19 cellular contexts compared by ENCODE assay signal in the genomic region with DNA sequence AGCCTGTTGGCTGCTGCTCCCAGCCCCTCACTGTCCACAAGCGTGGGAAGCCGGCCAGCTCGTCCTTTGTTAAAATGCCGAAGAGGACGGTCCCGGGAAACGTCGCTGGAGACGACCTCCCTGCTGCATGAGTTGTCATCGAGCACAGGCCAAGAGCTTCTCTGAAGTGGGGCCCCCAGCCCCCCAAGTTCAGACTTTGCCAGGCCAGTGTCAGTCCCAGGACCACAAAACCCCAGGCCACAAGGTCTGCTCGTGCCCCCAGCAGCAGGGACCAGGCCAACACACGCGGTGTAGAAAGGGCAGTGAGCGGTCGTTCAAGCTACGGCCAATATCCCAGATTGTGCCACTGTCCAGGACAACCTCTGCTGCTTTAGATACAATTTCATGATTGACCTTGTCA. TPM values are rescaled to one million over a fixed set of nuclear protein-coding genes. Genes with fewer than 3 reads are reported as not detected.
"Had no signal": no experiment of that assay in that cellular context is flagged by ENCODE, and none has a peak within 500 bp of the region (broad histone marks: within the 10 kb centered on the region; RNA-seq: fewer than 3 reads in every experiment).

No MANE protein-coding gene starts in this region.

RNA-seq across cellular contexts. Expression of a gene that starts 57.4 kb away (rescaled TPM):
- total RNA-seq: activated CD4-positive, alpha-beta memory T cell treated with anti-CD3 and anti-CD28 coated beads, Interleukin-2, amount 10 ng/mL, durations not matched to agents 7 days and 5 days; activated CD4-positive, alpha-beta T cell treated with anti-CD3 and anti-CD28 coated beads, Interleukin-2, amount 10 ng/mL, durations not matched to agents 7 days and 5 days; activated CD8-positive, alpha-beta memory T cell treated with anti-CD3 and anti-CD28 coated beads for 36 hours; activated CD8-positive, alpha-beta memory T cell treated with anti-CD3 and anti-CD28 coated beads, Interleukin-2, amount 10 ng/mL, durations not matched to agents 7 days and 5 days; activated naive CD4-positive, alpha-beta T cell treated with anti-CD3 and anti-CD28 coated beads, Interleukin-2, amount 50 U/mL, for 72 hours; activated naive CD8-positive, alpha-beta T cell treated with anti-CD3 and anti-CD28 coated beads, Interleukin-2, amount 10 ng/mL, durations not matched to agents 7 days and 5 days; activated T-helper 1 cell treated with anti-CD3 and anti-CD28 coated beads, Interleukin-12 subunit alpha, Interleukin-12 subunit beta, Interleukin-2, Interleukin-4 antibody, amounts not matched to agents 30 ng/mL and 10 ng/mL and 1 ng/mL, durations not matched to agents 14 hours and 24 hours and 36 hours; activated T-helper 2 cell treated with anti-CD3 and anti-CD28 coated beads, Interferon-gamma antibody, Interleukin-2, Interleukin-4, amounts not matched to agents 10 μg/mL and 5 μg/mL and 100 μg/mL, durations not matched to agents 14 hours and 24 hours and 36 hours; ascending aorta; breast epithelium; cardiac septum; cerebellum; dermis blood vessel endothelial cell; esophagus muscularis mucosa; foreskin keratinocyte; gastrocnemius medialis; T-cell; T-helper 2 cell treated with Interferon-gamma antibody and Interleukin-4, amounts not matched to agents 100 ng/mL and 5 ng/mL, for 36 hours; WTC11 had no signal
